ENCODE assay signal across 1 cellular context in genomic region chr2:237316339-237316738, GRCh38.
TF ChIP-seq lines count a peak whose summit lies in the region.

No MANE protein-coding gene starts in this region.

TF ChIP-seq in IMR-90, 13 proteins besides CTCF, POLR2A, EP300 and RAD21:
- no peak for TF ChIP-seq CEBPB (IDR thresholded peaks at IDR 0.05; ENCODE audit: low read depth, low read length)
- no peak for TF ChIP-seq USF2 (IDR thresholded peaks at IDR 0.05; ENCODE audit: low read depth, low read length)
- no peak for TF ChIP-seq RCOR1 (IDR thresholded peaks at IDR 0.05; ENCODE audit: insufficient replicate concordance, low read length)
- TF ChIP-seq RFX5 (IDR thresholded peaks at IDR 0.05; ENCODE audit: low read depth, low read length): no peak
- no peak for TF ChIP-seq BHLHE40 (IDR thresholded peaks at IDR 0.05; ENCODE audit: low read depth, low read length)
- TF ChIP-seq ELK1 (IDR thresholded peaks at IDR 0.05; ENCODE audit: borderline replicate concordance, low read depth, low read length): no peak
- TF ChIP-seq NFE2L2 (IDR thresholded peaks at IDR 0.05; ENCODE audit: low read depth, low read length): no peak
- no peak for TF ChIP-seq CHD1 (IDR thresholded peaks at IDR 0.05; ENCODE audit: low read depth, low read length)
- TF ChIP-seq SMC3 (IDR thresholded peaks at IDR 0.05; ENCODE audit: low read depth, low read length): no peak
- no peak for TF ChIP-seq MAZ (IDR thresholded peaks at IDR 0.05; ENCODE audit: borderline replicate concordance, low read depth, low read length)
- no peak for TF ChIP-seq MXI1 (IDR thresholded peaks at IDR 0.05; ENCODE audit: borderline replicate concordance, low read depth, low read length)
- TF ChIP-seq MAFK (IDR thresholded peaks at IDR 0.05; ENCODE audit: low read depth, low read length): no peak
- TF ChIP-seq FOS (IDR thresholded peaks at IDR 0.05; ENCODE audit: low read depth, low read length): no peak
